1 cellular context compared by ENCODE assay signal in the genomic region with DNA sequence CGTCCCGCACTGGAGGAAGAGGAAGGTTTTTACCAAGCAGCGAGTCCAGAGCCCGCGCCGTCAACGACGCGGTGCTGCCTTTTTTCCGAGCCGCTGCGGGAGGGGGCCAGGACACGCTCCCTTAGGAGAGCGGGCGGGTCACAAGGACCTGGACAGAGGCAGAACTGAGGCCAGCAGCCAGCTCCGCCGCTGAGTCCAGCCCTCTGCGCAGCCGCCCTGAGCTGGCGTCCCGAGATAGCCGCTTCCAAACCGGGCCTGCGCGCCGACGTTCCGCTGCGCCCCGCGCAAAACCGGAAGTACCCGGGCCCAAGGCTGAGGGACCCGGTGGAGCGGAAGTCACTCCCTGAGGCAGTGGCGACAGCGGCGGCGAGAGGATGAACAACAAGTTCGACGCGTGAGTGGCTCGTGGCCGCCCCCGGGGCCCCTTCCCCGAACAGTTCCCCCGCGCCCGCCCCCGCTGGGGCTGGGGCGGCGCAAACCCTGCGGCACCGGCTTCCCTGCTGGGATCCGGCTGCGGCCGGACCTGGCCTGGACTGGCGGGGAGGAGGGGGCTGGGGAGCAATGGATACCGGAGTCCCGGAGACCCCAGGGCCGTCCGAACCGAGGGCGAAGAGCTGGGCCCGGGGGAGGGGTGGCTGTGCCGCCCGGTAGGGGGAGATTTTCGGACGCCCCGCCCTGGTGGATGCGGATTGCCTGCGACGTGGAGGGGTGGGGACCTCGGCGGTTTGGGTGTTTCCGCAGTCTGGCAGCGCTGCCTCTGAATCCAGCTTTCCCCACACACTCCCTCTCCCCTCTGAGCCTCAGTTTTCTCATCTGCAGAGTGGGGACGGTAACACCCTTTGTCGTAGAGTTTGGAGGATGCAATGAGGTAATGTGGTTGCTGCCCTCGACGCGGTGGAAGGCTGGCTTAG.
A peak's percentile ranks its signal among the peaks of the same experiment; 100 is the strongest.
TF ChIP-seq lines count a peak whose summit lies in the region.

Gene EIF4E2, plus strand, starts transcription at position 339 of the 911 bp plus-strand sequence. Its CDS starts 36 bp downstream, at position 375.
Gene TIGD1, minus strand, starts transcription at position 207 of the 911 bp plus-strand sequence. CDS start 675 bp downstream, outside the sequence.

TF ChIP-seq in K562, 482 proteins besides CTCF, POLR2A, EP300 and RAD21 (continued from another document and continues in another):
- TF ChIP-seq HNRNPL (IDR thresholded peaks at IDR 0.05; ENCODE audit: low read depth, low read length) (no peak), CUX1 (CRISPR knock-in tag; IDR thresholded peaks at IDR 0.05) (0 out of 2 replicates have a peak, but pooled peaks have one; percentile 34), CBX2 (IDR thresholded peaks at IDR 0.05; ENCODE audit: insufficient read depth, low read length, poor library complexity, severe bottlenecking) (no peak), POLR2H (tag; IDR thresholded peaks at IDR 0.05; ENCODE audit: low read depth) (peak; percentile 60), TCF7 (IDR thresholded peaks at IDR 0.05; ENCODE audit: borderline replicate concordance) (no peak; the same call in 1 of the 2 replicates), MAFG (tag; conservative IDR thresholded peaks at IDR 0.05) (no peak), ZNF655 (CRISPR knock-in tag; IDR thresholded peaks at IDR 0.05) (no peak), IRF2 (CRISPR knock-in tag; IDR thresholded peaks at IDR 0.05) (no peak), ZNF384 (IDR thresholded peaks at IDR 0.05; ENCODE audit: low read depth, low read length) (peak; percentile 52), SMAD3 (CRISPR knock-in tag; conservative IDR thresholded peaks at IDR 0.05) (0 out of 2 replicates have a peak, but pooled peaks have one; percentile 6), TOE1 (IDR thresholded peaks at IDR 0.05; ENCODE audit: borderline replicate concordance) (peak; percentile 33; the same call in 1 of the 2 replicates), TOE1 (CRISPR knock-in tag; IDR thresholded peaks at IDR 0.05; ENCODE audit: borderline replicate concordance, low read depth) (no peak), RBM22 (IDR thresholded peaks at IDR 0.05; ENCODE audit: low read depth, low read length, poor library complexity, severe bottlenecking) (peak; percentile 72), KAT7 (CRISPR knock-in tag; IDR thresholded peaks at IDR 0.05; ENCODE audit: borderline replicate concordance) (0 out of 2 replicates have a peak, but pooled peaks have one; percentile 23), ZC3H4 (CRISPR knock-in tag; IDR thresholded peaks at IDR 0.05; ENCODE audit: borderline replicate concordance) (no peak), XRCC5 (IDR thresholded peaks at IDR 0.05; ENCODE audit: low read depth, low read length) (0 out of 2 replicates have a peak, but pooled peaks have one; percentile 25), HDAC2 (IDR thresholded peaks at IDR 0.05) (peak; percentile 78; the same call in 1 of the 2 replicates), MYC (IDR thresholded peaks at IDR 0.05; ENCODE audit: low read depth, low read length) (peak; percentile 86), MYC (CRISPR knock-in tag; IDR thresholded peaks at IDR 0.05; ENCODE audit: borderline replicate concordance, low read depth) (no peak)
- TF ChIP-seq, protein P1, sequence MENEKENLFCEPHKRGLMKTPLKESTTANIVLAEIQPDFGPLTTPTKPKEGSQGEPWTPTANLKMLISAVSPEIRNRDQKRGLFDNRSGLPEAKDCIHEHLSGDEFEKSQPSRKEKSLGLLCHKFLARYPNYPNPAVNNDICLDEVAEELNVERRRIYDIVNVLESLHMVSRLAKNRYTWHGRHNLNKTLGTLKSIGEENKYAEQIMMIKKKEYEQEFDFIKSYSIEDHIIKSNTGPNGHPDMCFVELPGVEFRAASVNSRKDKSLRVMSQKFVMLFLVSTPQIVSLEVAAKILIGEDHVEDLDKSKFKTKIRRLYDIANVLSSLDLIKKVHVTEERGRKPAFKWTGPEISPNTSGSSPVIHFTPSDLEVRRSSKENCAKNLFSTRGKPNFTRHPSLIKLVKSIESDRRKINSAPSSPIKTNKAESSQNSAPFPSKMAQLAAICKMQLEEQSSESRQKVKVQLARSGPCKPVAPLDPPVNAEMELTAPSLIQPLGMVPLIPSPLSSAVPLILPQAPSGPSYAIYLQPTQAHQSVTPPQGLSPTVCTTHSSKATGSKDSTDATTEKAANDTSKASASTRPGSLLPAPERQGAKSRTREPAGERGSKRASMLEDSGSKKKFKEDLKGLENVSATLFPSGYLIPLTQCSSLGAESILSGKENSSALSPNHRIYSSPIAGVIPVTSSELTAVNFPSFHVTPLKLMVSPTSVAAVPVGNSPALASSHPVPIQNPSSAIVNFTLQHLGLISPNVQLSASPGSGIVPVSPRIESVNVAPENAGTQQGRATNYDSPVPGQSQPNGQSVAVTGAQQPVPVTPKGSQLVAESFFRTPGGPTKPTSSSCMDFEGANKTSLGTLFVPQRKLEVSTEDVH (IDR thresholded peaks at IDR 0.05; ENCODE audit: low read depth, partially characterized antibody) = peak; percentile 84
- TF ChIP-seq, protein P2, sequence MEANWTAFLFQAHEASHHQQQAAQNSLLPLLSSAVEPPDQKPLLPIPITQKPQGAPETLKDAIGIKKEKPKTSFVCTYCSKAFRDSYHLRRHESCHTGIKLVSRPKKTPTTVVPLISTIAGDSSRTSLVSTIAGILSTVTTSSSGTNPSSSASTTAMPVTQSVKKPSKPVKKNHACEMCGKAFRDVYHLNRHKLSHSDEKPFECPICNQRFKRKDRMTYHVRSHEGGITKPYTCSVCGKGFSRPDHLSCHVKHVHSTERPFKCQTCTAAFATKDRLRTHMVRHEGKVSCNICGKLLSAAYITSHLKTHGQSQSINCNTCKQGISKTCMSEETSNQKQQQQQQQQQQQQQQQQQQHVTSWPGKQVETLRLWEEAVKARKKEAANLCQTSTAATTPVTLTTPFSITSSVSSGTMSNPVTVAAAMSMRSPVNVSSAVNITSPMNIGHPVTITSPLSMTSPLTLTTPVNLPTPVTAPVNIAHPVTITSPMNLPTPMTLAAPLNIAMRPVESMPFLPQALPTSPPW (CRISPR knock-in tag; IDR thresholded peaks at IDR 0.05) = peak; percentile 96
- TF ChIP-seq, protein P3, sequence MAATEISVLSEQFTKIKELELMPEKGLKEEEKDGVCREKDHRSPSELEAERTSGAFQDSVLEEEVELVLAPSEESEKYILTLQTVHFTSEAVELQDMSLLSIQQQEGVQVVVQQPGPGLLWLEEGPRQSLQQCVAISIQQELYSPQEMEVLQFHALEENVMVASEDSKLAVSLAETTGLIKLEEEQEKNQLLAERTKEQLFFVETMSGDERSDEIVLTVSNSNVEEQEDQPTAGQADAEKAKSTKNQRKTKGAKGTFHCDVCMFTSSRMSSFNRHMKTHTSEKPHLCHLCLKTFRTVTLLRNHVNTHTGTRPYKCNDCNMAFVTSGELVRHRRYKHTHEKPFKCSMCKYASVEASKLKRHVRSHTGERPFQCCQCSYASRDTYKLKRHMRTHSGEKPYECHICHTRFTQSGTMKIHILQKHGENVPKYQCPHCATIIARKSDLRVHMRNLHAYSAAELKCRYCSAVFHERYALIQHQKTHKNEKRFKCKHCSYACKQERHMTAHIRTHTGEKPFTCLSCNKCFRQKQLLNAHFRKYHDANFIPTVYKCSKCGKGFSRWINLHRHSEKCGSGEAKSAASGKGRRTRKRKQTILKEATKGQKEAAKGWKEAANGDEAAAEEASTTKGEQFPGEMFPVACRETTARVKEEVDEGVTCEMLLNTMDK (IDR thresholded peaks at IDR 0.05; ENCODE audit: borderline replicate concordance, insufficient read depth, low read depth, low read length, poor library complexity, severe bottlenecking) = peak; percentile 55
